24 cellular contexts compared by ENCODE assay signal in the genomic region with DNA sequence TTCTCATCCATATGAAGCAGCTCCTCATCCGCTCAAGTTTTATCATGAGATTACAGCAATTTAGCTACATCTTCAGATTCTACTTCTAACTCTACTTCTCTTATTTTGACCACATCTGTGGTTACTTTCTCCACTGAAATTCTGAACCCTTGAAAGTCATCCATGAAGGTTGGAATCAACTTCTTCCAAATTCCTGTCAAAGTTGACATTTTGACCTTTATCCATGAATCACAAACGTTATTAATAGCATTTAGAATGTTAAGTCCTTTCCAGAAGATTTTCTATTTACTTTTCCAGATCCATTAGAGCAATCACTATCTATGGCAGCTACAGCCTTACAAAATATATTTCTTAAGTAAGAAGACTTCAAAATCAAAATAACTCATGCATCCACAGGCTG.
"Had no signal": no experiment of that assay in that cellular context is flagged by ENCODE, and none has a peak within 500 bp of the region (broad histone marks: within the 10 kb centered on the region; RNA-seq: fewer than 3 reads in every experiment).

No MANE protein-coding gene starts in this region.

- DNase-seq: activated CD4-positive, alpha-beta T cell treated with anti-CD3 and anti-CD28 coated beads, Interleukin-2, amount 10 ng/mL, durations not matched to agents 24 days and 14 days; activated CD8-positive, alpha-beta memory T cell treated with anti-CD3 and anti-CD28 coated beads, Interleukin-2, amount 10 ng/mL, durations not matched to agents 7 days and 5 days; activated CD8-positive, alpha-beta T cell treated with anti-CD3 and anti-CD28 coated beads for 36 hours; colonic mucosa; dorsolateral prefrontal cortex; effector memory CD8-positive, alpha-beta T cell; immature natural killer cell; left lung; naive thymus-derived CD8-positive, alpha-beta T cell; posterior cingulate gyrus; retina; sigmoid colon; stimulated activated CD4-positive, alpha-beta T cell treated with anti-CD3 and anti-CD28 coated beads, Interleukin-2, amount 100 ng/mL, for 48 hours; stimulated activated CD8-positive, alpha-beta memory T cell treated with anti-CD3 and anti-CD28 coated beads, Interleukin-4, amount 100 ng/mL, for 48 hours; stimulated activated naive B cell treated with anti-CD40 and anti-IgM and Interleukin-4, amounts not matched to agents 10 μg/mL and 1 μg/mL and 100 μg/mL, for 72 hours; testis; trophoblast cell had no signal

- H3K9ac ChIP-seq: neural progenitor cell had no signal

- FAIRE-seq: bronchial epithelial cell, endothelial cell of umbilical vein had no signal

- H3K9me3 Mint-ChIP-seq: activated CD4-positive, alpha-beta T cell treated with anti-CD3 and anti-CD28 coated beads, Interleukin-2, amount 10 ng/mL, durations not matched to agents 24 days and 14 days; activated CD8-positive, alpha-beta T cell treated with anti-CD3 and anti-CD28 coated beads for 36 hours; neural progenitor cell had no signal

- H3K4me2 ChIP-seq: neural progenitor cell had no signal

- H3K27ac ChIP-seq: colonic mucosa, neural progenitor cell, vagina, VCaP had no signal

- H3K27ac Mint-ChIP-seq: activated CD4-positive, alpha-beta T cell treated with anti-CD3 and anti-CD28 coated beads, Interleukin-2, amount 10 ng/mL, durations not matched to agents 24 days and 14 days; activated CD8-positive, alpha-beta memory T cell treated with anti-CD3 and anti-CD28 coated beads, Interleukin-2, amount 10 ng/mL, durations not matched to agents 7 days and 5 days; activated CD8-positive, alpha-beta T cell treated with anti-CD3 and anti-CD28 coated beads for 36 hours; activated naive CD8-positive, alpha-beta T cell; activated T-helper 17 cell treated with anti-CD3 and anti-CD28 coated beads, Interleukin-2, amount 50 U/mL, for 72 hours; effector memory CD8-positive, alpha-beta T cell; immature natural killer cell; neural progenitor cell; stimulated activated naive B cell treated with anti-CD40 and anti-IgM and Interleukin-4, amounts not matched to agents 10 μg/mL and 1 μg/mL and 100 μg/mL, for 72 hours had no signal

- H3K4me1 Mint-ChIP-seq: immature natural killer cell; neural progenitor cell; stimulated activated naive B cell treated with anti-CD40 and anti-IgM and Interleukin-4, amounts not matched to agents 10 μg/mL and 1 μg/mL and 100 μg/mL, for 72 hours had no signal

- H3K27me3 Mint-ChIP-seq: activated CD4-positive, alpha-beta T cell treated with anti-CD3 and anti-CD28 coated beads, Interleukin-2, amount 10 ng/mL, durations not matched to agents 24 days and 14 days; activated CD8-positive, alpha-beta memory T cell treated with anti-CD3 and anti-CD28 coated beads, Interleukin-2, amount 10 ng/mL, durations not matched to agents 7 days and 5 days; activated CD8-positive, alpha-beta T cell treated with anti-CD3 and anti-CD28 coated beads for 36 hours; activated naive CD8-positive, alpha-beta T cell; activated T-helper 17 cell treated with anti-CD3 and anti-CD28 coated beads, Interleukin-2, amount 50 U/mL, for 72 hours; effector memory CD8-positive, alpha-beta T cell; naive thymus-derived CD8-positive, alpha-beta T cell; stimulated activated naive B cell treated with anti-CD40 and anti-IgM and Interleukin-4, amounts not matched to agents 10 μg/mL and 1 μg/mL and 100 μg/mL, for 72 hours had no signal

- H3K4me3 ChIP-seq: colonic mucosa, left lung, neural progenitor cell, sigmoid colon, testis, vagina had no signal

- H3K36me3 Mint-ChIP-seq: activated CD8-positive, alpha-beta memory T cell treated with anti-CD3 and anti-CD28 coated beads, Interleukin-2, amount 10 ng/mL, durations not matched to agents 7 days and 5 days; activated naive CD8-positive, alpha-beta T cell; immature natural killer cell; naive thymus-derived CD8-positive, alpha-beta T cell; neural progenitor cell; stimulated activated naive B cell treated with anti-CD40 and anti-IgM and Interleukin-4, amounts not matched to agents 10 μg/mL and 1 μg/mL and 100 μg/mL, for 72 hours had no signal

- H3K4me3 Mint-ChIP-seq: activated CD4-positive, alpha-beta T cell treated with anti-CD3 and anti-CD28 coated beads, Interleukin-2, amount 10 ng/mL, durations not matched to agents 24 days and 14 days; activated CD8-positive, alpha-beta memory T cell treated with anti-CD3 and anti-CD28 coated beads, Interleukin-2, amount 10 ng/mL, durations not matched to agents 7 days and 5 days; activated CD8-positive, alpha-beta T cell treated with anti-CD3 and anti-CD28 coated beads for 36 hours; activated T-helper 17 cell treated with anti-CD3 and anti-CD28 coated beads, Interleukin-2, amount 50 U/mL, for 72 hours; effector memory CD8-positive, alpha-beta T cell; neural progenitor cell; stimulated activated naive B cell treated with anti-CD40 and anti-IgM and Interleukin-4, amounts not matched to agents 10 μg/mL and 1 μg/mL and 100 μg/mL, for 72 hours had no signal

- H3K9me3 ChIP-seq: colonic mucosa, sigmoid colon, testis, vagina had no signal

- H3K4me1 ChIP-seq: colonic mucosa, neural progenitor cell, testis, vagina had no signal

- H2AFZ ChIP-seq: neural progenitor cell had no signal

- H3K36me3 ChIP-seq: colonic mucosa, left lung, neural progenitor cell, sigmoid colon, vagina had no signal

- H3K27me3 ChIP-seq: colonic mucosa, dorsolateral prefrontal cortex, left lung, neural progenitor cell, sigmoid colon, testis, vagina had no signal
